21 cellular contexts compared by ENCODE assay signal in genomic region chr13:50509771-50510441, GRCh38.
DNase-seq lines count a peak whose midpoint lies in the region; ATAC-seq and TF ChIP-seq lines count a peak whose summit lies in the region.
"Had no signal": no experiment of that assay in that cellular context is flagged by ENCODE, and none has a peak within 500 bp of the region (broad histone marks: within the 10 kb centered on the region; RNA-seq: fewer than 3 reads in every experiment).

No MANE protein-coding gene starts in this region.

- H3K36me3 ChIP-seq in DND-41 (ENCODE audit: insufficient read depth, low read length) (peaks cover 3% of the 10 kb centered on the region; the same call in 1 of the 2 replicates), HEK293 (ENCODE audit: control insufficient read depth in 2 of 2, insufficient read depth in 1 of 2, low read length in 2 of 2) (no peaks in the 10 kb centered on the region), OCI-LY7 (ENCODE audit: insufficient read depth, low read length) (peaks cover 11% of the 10 kb centered on the region; the same call in 1 of the 2 replicates)
- H3K36me3 ChIP-seq in CD8-positive, alpha-beta T cell (ENCODE audit: insufficient read depth, low read length), result no peaks in the 10 kb centered on the region
- H3K36me3 ChIP-seq: BE2C, sigmoid colon, SJSA1 had no signal

- H3K4me3 Mint-ChIP-seq in CD8-positive, alpha-beta T cell, result no peak overlapping the region
- H3K4me3 Mint-ChIP-seq in activated CD4-positive, alpha-beta T cell treated with anti-CD3 and anti-CD28 coated beads for 36 hours, result no peak overlapping the region
- H3K4me3 Mint-ChIP-seq: memory B cell; naive thymus-derived CD8-positive, alpha-beta T cell; stimulated activated naive CD8-positive, alpha-beta T cell treated with anti-CD3 and anti-CD28 coated beads, Interleukin-15, Interleukin-2, amounts not matched to agents 100 ng/mL and 50 ng/mL, for 24 hours; type B pancreatic cell had no signal

- peak; percentile 50 for ATAC-seq in DND-41 (ENCODE audit: insufficient read depth, low read depth)
- no peak for ATAC-seq in CD8-positive, alpha-beta T cell
- no peak for ATAC-seq in activated CD4-positive, alpha-beta T cell treated with anti-CD3 and anti-CD28 coated beads for 36 hours
- ATAC-seq: foreskin keratinocyte; naive thymus-derived CD8-positive, alpha-beta T cell had no signal

- H3K27me3 ChIP-seq in DND-41 (ENCODE audit: insufficient read depth, low read length, poor library complexity), result no peaks in the 10 kb centered on the region
- no peaks in the 10 kb centered on the region for H3K27me3 ChIP-seq in CD8-positive, alpha-beta T cell (ENCODE audit: insufficient read depth, low read length)
- H3K27me3 ChIP-seq: BE2C, foreskin keratinocyte, sigmoid colon, SJSA1 had no signal

- H3K27me3 Mint-ChIP-seq in CD8-positive, alpha-beta T cell (ENCODE audit: low read depth), result no peaks in the 10 kb centered on the region
- H3K27me3 Mint-ChIP-seq in activated CD4-positive, alpha-beta T cell treated with anti-CD3 and anti-CD28 coated beads for 36 hours, result no peaks in the 10 kb centered on the region
- H3K27me3 Mint-ChIP-seq: memory B cell; naive thymus-derived CD8-positive, alpha-beta T cell; stimulated activated naive CD8-positive, alpha-beta T cell treated with anti-CD3 and anti-CD28 coated beads, Interleukin-15, Interleukin-2, amounts not matched to agents 100 ng/mL and 50 ng/mL, for 24 hours; type B pancreatic cell had no signal

- no peak overlapping the region for H3K9ac ChIP-seq in DND-41 (ENCODE audit: low read depth, low read length)

- no peaks in the 10 kb centered on the region for H3K9me3 Mint-ChIP-seq in CD8-positive, alpha-beta T cell
- peaks cover 2% of the 10 kb centered on the region for H3K9me3 Mint-ChIP-seq in activated CD4-positive, alpha-beta T cell treated with anti-CD3 and anti-CD28 coated beads for 36 hours (ENCODE audit: low read depth)
- H3K9me3 Mint-ChIP-seq: type B pancreatic cell had no signal

- H3K4me2 ChIP-seq in DND-41 (ENCODE audit: insufficient read depth, low read length) (no peak overlapping the region), OCI-LY7 (ENCODE audit: low read length) (peak overlapping the region; percentile 22; the same call in 1 of the 2 replicates)

- H3K79me2 ChIP-seq in DND-41 (ENCODE audit: insufficient read depth, low read length) (no peaks in the 10 kb centered on the region), OCI-LY7 (ENCODE audit: insufficient read depth, low read depth, low read length) (no peaks in the 10 kb centered on the region)

- no peaks in the 10 kb centered on the region for H3K4me1 Mint-ChIP-seq in CD8-positive, alpha-beta T cell (ENCODE audit: low read depth)
- no peaks in the 10 kb centered on the region for H3K4me1 Mint-ChIP-seq in activated CD4-positive, alpha-beta T cell treated with anti-CD3 and anti-CD28 coated beads for 36 hours

- H4K20me1 ChIP-seq in DND-41 (ENCODE audit: insufficient read depth, low read length), result no peaks in the 10 kb centered on the region
- H4K20me1 ChIP-seq in OCI-LY7 (ENCODE audit: insufficient read depth, low read length), result no peaks in the 10 kb centered on the region

- intact Hi-C loops in OCI-LY7 (cut with micrococcal nuclease; ENCODE audit: unreplicated experiment), result loop anchor here (5.0 kb wide), 3 partner anchors 292 to 513 kb away; partner anchors contain the start of gene TRIM13
- intact Hi-C loops in CD8-positive, alpha-beta T cell (cut with DNase I, micrococcal nuclease), result loop anchor here in 1 of 2 experiments (5.0 to 10.0 kb wide), 3 partner anchors 402 to 1478 kb away; no protein-coding TSS in a partner anchor
- intact Hi-C loops in activated CD4-positive, alpha-beta T cell treated with anti-CD3 and anti-CD28 coated beads for 36 hours (cut with DNase I, micrococcal nuclease), result no loop called here

- CTCF ChIA-PET in HEK293 (lab: Yijun Ruan, JAX) (interaction anchor here (0.8 to 0.9 kb wide), 2 partner anchors 15 to 533 kb away, joined by 3 to 5 read pairs; no protein-coding TSS in a partner anchor), OCI-LY7 (lab: Charles Lee; ENCODE audit: unreplicated experiment) (no interaction called here)
- CTCF ChIA-PET in CD8-positive, alpha-beta T cell (lab: Charles Lee), result no interaction called here
- CTCF ChIA-PET in activated CD4-positive, alpha-beta T cell treated with anti-CD3 and anti-CD28 coated beads for 36 hours (lab: Charles Lee), result no interaction called here

- POLR2A ChIA-PET in HEK293 (lab: Yijun Ruan, JAX), result interaction anchor here (0.7 kb wide), 1 partner anchor 36 kb away, joined by 4 read pairs; no protein-coding TSS in a partner anchor
- POLR2A ChIA-PET in OCI-LY7 (lab: Charles Lee), result interaction anchor here (0.6 to 1.2 kb wide), 4 partner anchors 18 to 223 kb away, joined by 3 to 4 read pairs (median 3); no protein-coding TSS in a partner anchor
- POLR2A ChIA-PET in CD8-positive, alpha-beta T cell (lab: Charles Lee), result interaction anchor here (1.0 kb wide), 1 partner anchor 15 kb away, joined by 3 read pairs; no protein-coding TSS in a partner anchor
- POLR2A ChIA-PET in activated CD4-positive, alpha-beta T cell treated with anti-CD3 and anti-CD28 coated beads for 36 hours (lab: Charles Lee), result no interaction called here

- peak overlapping the region; percentile 28; the same call in 1 of the 2 replicates for H2AFZ ChIP-seq in DND-41 (ENCODE audit: low read depth, low read length)
- H2AFZ ChIP-seq in OCI-LY7 (ENCODE audit: low read length), result peak overlapping the region; percentile 17; the same call in 1 of the 2 replicates

- H3K9me3 ChIP-seq in DND-41 (ENCODE audit: insufficient read depth, low read length, severe bottlenecking) (peaks cover 9% of the 10 kb centered on the region), HEK293 (ENCODE audit: control insufficient read depth, insufficient read depth, low read depth, low read length) (no peaks in the 10 kb centered on the region), OCI-LY7 (ENCODE audit: low read length) (peaks cover 14% of the 10 kb centered on the region; the same call in 1 of the 2 replicates)
- H3K9me3 ChIP-seq in CD8-positive, alpha-beta T cell (ENCODE audit: low read length), result no peaks in the 10 kb centered on the region
- H3K9me3 ChIP-seq: BE2C, sigmoid colon, SJSA1 had no signal

- H3K27ac Mint-ChIP-seq in CD8-positive, alpha-beta T cell, result no peak overlapping the region
- H3K27ac Mint-ChIP-seq in activated CD4-positive, alpha-beta T cell treated with anti-CD3 and anti-CD28 coated beads for 36 hours, result no peak overlapping the region
- H3K27ac Mint-ChIP-seq: memory B cell; naive thymus-derived CD8-positive, alpha-beta T cell; stimulated activated naive CD8-positive, alpha-beta T cell treated with anti-CD3 and anti-CD28 coated beads, Interleukin-15, Interleukin-2, amounts not matched to agents 100 ng/mL and 50 ng/mL, for 24 hours; type B pancreatic cell had no signal

- no peak for TF ChIP-seq CTCF in DND-41 (IDR thresholded peaks at IDR 0.05; ENCODE audit: borderline replicate concordance, extremely low read depth, low read length, poor library complexity, severe bottlenecking)
- TF ChIP-seq CTCF in HEK293 (tag by site-specific recombination; IDR thresholded peaks at IDR 0.05), result no peak
- TF ChIP-seq CTCF in OCI-LY7 (conservative IDR thresholded peaks at IDR 0.05; ENCODE audit: low read length), result no peak
- TF ChIP-seq CTCF in CD8-positive, alpha-beta T cell (IDR thresholded peaks at IDR 0.05), result no peak

- H3K9me2 ChIP-seq in OCI-LY7 (ENCODE audit: insufficient read depth, low read length), result no peaks in the 10 kb centered on the region

- BruUV-seq in OCI-LY7 (replicated peaks; lab: Mats Ljungman, UMichigan), result no TSS peak

- no peaks in the 10 kb centered on the region for H3K36me3 Mint-ChIP-seq in CD8-positive, alpha-beta T cell
- H3K36me3 Mint-ChIP-seq in activated CD4-positive, alpha-beta T cell treated with anti-CD3 and anti-CD28 coated beads for 36 hours (ENCODE audit: low read depth), result no peaks in the 10 kb centered on the region

- H3K27ac ChIP-seq in DND-41 (ENCODE audit: low read length), result peak overlapping the region; percentile 95
- no peak overlapping the region for H3K27ac ChIP-seq in HEK293 (ENCODE audit: extremely low read depth, low read depth, low read length)
- peak overlapping the region; percentile 98 for H3K27ac ChIP-seq in OCI-LY7 (ENCODE audit: low read depth, low read length, poor library complexity, severe bottlenecking)
- H3K27ac ChIP-seq in CD8-positive, alpha-beta T cell (ENCODE audit: low read depth, low read length), result no peak overlapping the region
- H3K27ac ChIP-seq: epithelial cell of prostate, foreskin keratinocyte, sigmoid colon, SJSA1 had no signal

- DNase-seq in DND-41 (peak; percentile 68), OCI-LY7 (ENCODE audit: low spot score) (peak; percentile 10), kidney glomerular epithelial cell (lab: John Stamatoyannopoulos, UW) (peak; percentile 47), NCI-H1417 treated with DMSO at 0.1 percent for 48 hours (lab: John Stamatoyannopoulos, UW) (no peak), NCI-H1105 (lab: John Stamatoyannopoulos, UW) (no peak)
- DNase-seq in CD8-positive, alpha-beta T cell, result no peak
- no peak for DNase-seq in activated CD4-positive, alpha-beta T cell treated with anti-CD3 and anti-CD28 coated beads for 36 hours
- DNase-seq: BE2C; hippocampal formation; naive thymus-derived CD8-positive, alpha-beta T cell; NCI-H1048; NCI-H2171; sigmoid colon; T-helper 9 cell had no signal

- H3K4me1 ChIP-seq in DND-41 (ENCODE audit: insufficient read depth, low read length) (peaks cover 56% of the 10 kb centered on the region), HEK293 (ENCODE audit: control insufficient read depth, insufficient read depth, low read length) (peaks cover 6% of the 10 kb centered on the region), OCI-LY7 (ENCODE audit: insufficient read depth, low read length, poor library complexity, severe bottlenecking) (peaks cover 50% of the 10 kb centered on the region)
- peaks cover 18% of the 10 kb centered on the region for H3K4me1 ChIP-seq in CD8-positive, alpha-beta T cell (ENCODE audit: insufficient read depth, low read length)
- H3K4me1 ChIP-seq: BE2C, foreskin keratinocyte had no signal

- H3K4me3 ChIP-seq in DND-41 (ENCODE audit: low read depth in 1 of 2, low read length in 2 of 2) (no peak overlapping the region), HEK293 (ENCODE audit: low read depth, low read length) (no peak overlapping the region), OCI-LY7 (ENCODE audit: low read depth, low read length, poor library complexity, severe bottlenecking) (no peak overlapping the region)
- H3K4me3 ChIP-seq in CD8-positive, alpha-beta T cell (ENCODE audit: low read depth, low read length), result no peak overlapping the region
- H3K4me3 ChIP-seq: sigmoid colon, SJSA1 had no signal

TF ChIP-seq in HEK293, 187 proteins besides CTCF, POLR2A, EP300 and RAD21:
- peak; percentile 74 for TF ChIP-seq WT1 (tag by site-specific recombination; IDR thresholded peaks at IDR 0.05)
- TF ChIP-seq FEZF1 (tag by site-specific recombination; IDR thresholded peaks at IDR 0.05), result no peak
- peak; percentile 62 for TF ChIP-seq ZFHX2 (tag by site-specific recombination; conservative IDR thresholded peaks at IDR 0.05)
- TF ChIP-seq ZNF112 (tag by site-specific recombination; IDR thresholded peaks at IDR 0.05), result no peak

Comparison
In these comparisons a context has a peak if more than half of its experiments do, and no peak if none do; other contexts are left out.
1. DNase-seq: peak in DND-41 (single experiment), OCI-LY7 (single experiment) and kidney glomerular epithelial cell (single experiment); none in NCI-H1417 treated with DMSO at 0.1 percent for 48 hours (single experiment), CD8-positive, alpha-beta T cell (0 of 7), activated CD4-positive, alpha-beta T cell treated with anti-CD3 and anti-CD28 coated beads for 36 hours (single experiment) and NCI-H1105 (single experiment).
2. H3K27ac ChIP-seq: peak in DND-41 (single experiment) and OCI-LY7 (single experiment); none in HEK293 (single experiment) and CD8-positive, alpha-beta T cell (single experiment).